ENCODE assay signal across 1 cellular context in the genomic region with DNA sequence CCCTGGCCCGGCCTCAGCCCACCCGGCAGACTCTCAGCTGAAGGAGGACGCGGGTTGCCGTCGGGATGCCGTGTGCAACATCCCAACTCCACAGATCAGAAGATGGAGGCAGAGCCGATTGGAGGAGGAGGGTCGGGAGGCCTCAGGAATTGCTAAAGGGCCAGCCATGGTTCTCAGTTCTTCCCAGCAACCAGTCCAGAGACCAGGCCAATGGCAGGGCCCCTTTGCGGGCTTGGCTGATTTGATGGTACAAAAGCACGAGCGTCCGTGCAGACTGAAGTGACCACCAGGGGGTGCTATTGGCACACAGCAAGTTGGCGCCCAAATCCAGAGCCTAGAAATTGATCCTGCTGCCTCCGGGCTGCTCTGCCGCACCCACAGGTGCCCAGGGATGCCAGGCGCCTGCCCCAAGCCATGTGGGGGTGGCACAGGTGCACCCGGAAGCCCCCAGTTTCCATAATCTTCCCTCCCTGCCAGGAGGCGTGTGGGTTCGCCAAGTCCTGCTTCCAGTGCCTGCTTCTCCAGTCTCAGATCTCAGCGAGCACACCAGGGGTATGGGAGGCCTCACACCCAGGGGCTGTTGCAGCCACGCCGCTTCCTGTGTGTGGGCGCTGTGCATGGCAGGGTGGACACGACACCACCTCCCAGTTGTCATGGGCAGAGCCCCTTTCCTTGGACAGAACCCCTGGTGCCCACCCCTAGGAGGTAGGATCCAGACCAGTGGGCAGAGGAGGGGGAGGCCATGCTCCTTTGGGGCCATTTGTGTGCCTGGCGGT.
TF ChIP-seq lines count a peak whose summit lies in the region.

No MANE protein-coding gene starts in this region.

TF ChIP-seq in HepG2, 621 proteins besides CTCF, POLR2A, EP300 and RAD21 (continued from another document and continues in another):
- TF ChIP-seq, protein P1, sequence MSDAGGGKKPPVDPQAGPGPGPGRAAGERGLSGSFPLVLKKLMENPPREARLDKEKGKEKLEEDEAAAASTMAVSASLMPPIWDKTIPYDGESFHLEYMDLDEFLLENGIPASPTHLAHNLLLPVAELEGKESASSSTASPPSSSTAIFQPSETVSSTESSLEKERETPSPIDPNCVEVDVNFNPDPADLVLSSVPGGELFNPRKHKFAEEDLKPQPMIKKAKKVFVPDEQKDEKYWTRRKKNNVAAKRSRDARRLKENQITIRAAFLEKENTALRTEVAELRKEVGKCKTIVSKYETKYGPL (CRISPR knock-in tag; IDR thresholded peaks at IDR 0.05) = no peak
- TF ChIP-seq ZNF672 (CRISPR knock-in tag; IDR thresholded peaks at IDR 0.05) (no peak), ATAD3A (CRISPR knock-in tag; IDR thresholded peaks at IDR 0.05) (no peak), SIX1 (CRISPR knock-in tag; IDR thresholded peaks at IDR 0.05; ENCODE audit: borderline replicate concordance) (peak; percentile 38; the same call in 1 of the 2 replicates), NR2F6 (IDR thresholded peaks at IDR 0.05) (no peak), NR2F6 (CRISPR knock-in tag; IDR thresholded peaks at IDR 0.05) (peak; percentile 34; the same call in 1 of the 2 replicates), SIX4 (CRISPR knock-in tag; IDR thresholded peaks at IDR 0.05) (no peak), HDAC1 (CRISPR knock-in tag; IDR thresholded peaks at IDR 0.05) (peak; percentile 72; the same call in 1 of the 2 replicates), MAZ (IDR thresholded peaks at IDR 0.05; ENCODE audit: borderline replicate concordance, low read depth, low read length) (no peak), MAZ (CRISPR knock-in tag; IDR thresholded peaks at IDR 0.05; ENCODE audit: low read depth) (no peak), SNAI1 (CRISPR knock-in tag; IDR thresholded peaks at IDR 0.05; ENCODE audit: borderline replicate concordance) (0 out of 2 replicates have a peak, but pooled peaks have one; percentile 7), TEAD3 (CRISPR knock-in tag; optimal IDR thresholded peaks at IDR 0.05; ENCODE audit: borderline replicate concordance) (peak; percentile 26), HMG20B (CRISPR knock-in tag; conservative IDR thresholded peaks at IDR 0.05) (no peak), RXRA (CRISPR knock-in tag; IDR thresholded peaks at IDR 0.05) (peak; percentile 18; the same call in 1 of the 2 replicates), SIN3B (IDR thresholded peaks at IDR 0.05; ENCODE audit: low read length) (peak; percentile 47; the same call in 1 of the 2 replicates), ASH2L (IDR thresholded peaks at IDR 0.05; ENCODE audit: insufficient read length, low read depth, low read length) (no peak), ZNF143 (CRISPR knock-in tag; IDR thresholded peaks at IDR 0.05) (no peak), KDM5B (CRISPR knock-in tag; IDR thresholded peaks at IDR 0.05; ENCODE audit: borderline replicate concordance) (peak; percentile 87; the same call in 1 of the 2 replicates), GTF3A (CRISPR knock-in tag; conservative IDR thresholded peaks at IDR 0.05) (no peak; the same call in 1 of the 2 replicates), MYNN (CRISPR knock-in tag; IDR thresholded peaks at IDR 0.05; ENCODE audit: low read depth) (no peak), ZFP90 (CRISPR knock-in tag; IDR thresholded peaks at IDR 0.05; ENCODE audit: borderline replicate concordance) (no peak), ZNF34 (CRISPR knock-in tag; IDR thresholded peaks at IDR 0.05; ENCODE audit: borderline replicate concordance) (no peak), GPN1 (CRISPR knock-in tag; IDR thresholded peaks at IDR 0.05; ENCODE audit: borderline replicate concordance) (0 out of 2 replicates have a peak, but pooled peaks have one; percentile 54), ZNF615 (CRISPR knock-in tag; IDR thresholded peaks at IDR 0.05; ENCODE audit: borderline replicate concordance) (no peak), DMAP1 (CRISPR knock-in tag; IDR thresholded peaks at IDR 0.05) (no peak), SATB2 (CRISPR knock-in tag; IDR thresholded peaks at IDR 0.05) (no peak), ZNF598 (CRISPR knock-in tag; IDR thresholded peaks at IDR 0.05; ENCODE audit: borderline replicate concordance) (no peak; the same call in 1 of the 2 replicates), HOXA5 (CRISPR knock-in tag; IDR thresholded peaks at IDR 0.05) (peak; percentile 51; the same call in 1 of the 2 replicates), KDM1A (CRISPR knock-in tag; IDR thresholded peaks at IDR 0.05) (no peak; the same call in 1 of the 2 replicates), RBM22 (optimal IDR thresholded peaks at IDR 0.05; ENCODE audit: low read length) (no peak), ZNF563 (CRISPR knock-in tag; IDR thresholded peaks at IDR 0.05) (peak; percentile 34; the same call in 1 of the 2 replicates), SMC3 (IDR thresholded peaks at IDR 0.05; ENCODE audit: low read length) (peak; percentile 95), ZNF670 (CRISPR knock-in tag; IDR thresholded peaks at IDR 0.05; ENCODE audit: borderline replicate concordance) (peak; percentile 86; the same call in 1 of the 2 replicates), NCOA1 (CRISPR knock-in tag; IDR thresholded peaks at IDR 0.05) (peak; percentile 77)
- TF ChIP-seq, protein P2, sequence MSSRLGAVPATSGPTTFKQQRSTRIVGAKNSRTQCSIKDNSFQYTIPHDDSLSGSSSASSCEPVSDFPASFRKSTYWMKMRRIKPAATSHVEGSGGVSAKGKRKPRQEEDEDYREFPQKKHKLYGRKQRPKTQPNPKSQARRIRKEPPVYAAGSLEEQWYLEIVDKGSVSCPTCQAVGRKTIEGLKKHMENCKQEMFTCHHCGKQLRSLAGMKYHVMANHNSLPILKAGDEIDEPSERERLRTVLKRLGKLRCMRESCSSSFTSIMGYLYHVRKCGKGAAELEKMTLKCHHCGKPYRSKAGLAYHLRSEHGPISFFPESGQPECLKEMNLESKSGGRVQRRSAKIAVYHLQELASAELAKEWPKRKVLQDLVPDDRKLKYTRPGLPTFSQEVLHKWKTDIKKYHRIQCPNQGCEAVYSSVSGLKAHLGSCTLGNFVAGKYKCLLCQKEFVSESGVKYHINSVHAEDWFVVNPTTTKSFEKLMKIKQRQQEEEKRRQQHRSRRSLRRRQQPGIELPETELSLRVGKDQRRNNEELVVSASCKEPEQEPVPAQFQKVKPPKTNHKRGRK (CRISPR knock-in tag; IDR thresholded peaks at IDR 0.05) = no peak; the same call in 1 of the 2 replicates
- TF ChIP-seq, protein P3, sequence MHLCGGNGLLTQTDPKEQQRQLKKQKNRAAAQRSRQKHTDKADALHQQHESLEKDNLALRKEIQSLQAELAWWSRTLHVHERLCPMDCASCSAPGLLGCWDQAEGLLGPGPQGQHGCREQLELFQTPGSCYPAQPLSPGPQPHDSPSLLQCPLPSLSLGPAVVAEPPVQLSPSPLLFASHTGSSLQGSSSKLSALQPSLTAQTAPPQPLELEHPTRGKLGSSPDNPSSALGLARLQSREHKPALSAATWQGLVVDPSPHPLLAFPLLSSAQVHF (CRISPR knock-in tag; IDR thresholded peaks at IDR 0.05) = no peak
- TF ChIP-seq, protein P4, sequence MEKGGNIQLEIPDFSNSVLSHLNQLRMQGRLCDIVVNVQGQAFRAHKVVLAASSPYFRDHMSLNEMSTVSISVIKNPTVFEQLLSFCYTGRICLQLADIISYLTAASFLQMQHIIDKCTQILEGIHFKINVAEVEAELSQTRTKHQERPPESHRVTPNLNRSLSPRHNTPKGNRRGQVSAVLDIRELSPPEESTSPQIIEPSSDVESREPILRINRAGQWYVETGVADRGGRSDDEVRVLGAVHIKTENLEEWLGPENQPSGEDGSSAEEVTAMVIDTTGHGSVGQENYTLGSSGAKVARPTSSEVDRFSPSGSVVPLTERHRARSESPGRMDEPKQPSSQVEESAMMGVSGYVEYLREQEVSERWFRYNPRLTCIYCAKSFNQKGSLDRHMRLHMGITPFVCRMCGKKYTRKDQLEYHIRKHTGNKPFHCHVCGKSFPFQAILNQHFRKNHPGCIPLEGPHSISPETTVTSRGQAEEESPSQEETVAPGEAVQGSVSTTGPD (CRISPR knock-in tag; IDR thresholded peaks at IDR 0.05) = no peak; the same call in 1 of the 2 replicates
- TF ChIP-seq, protein P5, sequence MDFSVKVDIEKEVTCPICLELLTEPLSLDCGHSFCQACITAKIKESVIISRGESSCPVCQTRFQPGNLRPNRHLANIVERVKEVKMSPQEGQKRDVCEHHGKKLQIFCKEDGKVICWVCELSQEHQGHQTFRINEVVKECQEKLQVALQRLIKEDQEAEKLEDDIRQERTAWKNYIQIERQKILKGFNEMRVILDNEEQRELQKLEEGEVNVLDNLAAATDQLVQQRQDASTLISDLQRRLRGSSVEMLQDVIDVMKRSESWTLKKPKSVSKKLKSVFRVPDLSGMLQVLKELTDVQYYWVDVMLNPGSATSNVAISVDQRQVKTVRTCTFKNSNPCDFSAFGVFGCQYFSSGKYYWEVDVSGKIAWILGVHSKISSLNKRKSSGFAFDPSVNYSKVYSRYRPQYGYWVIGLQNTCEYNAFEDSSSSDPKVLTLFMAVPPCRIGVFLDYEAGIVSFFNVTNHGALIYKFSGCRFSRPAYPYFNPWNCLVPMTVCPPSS (IDR thresholded peaks at IDR 0.05) = no peak
- TF ChIP-seq, protein P6, sequence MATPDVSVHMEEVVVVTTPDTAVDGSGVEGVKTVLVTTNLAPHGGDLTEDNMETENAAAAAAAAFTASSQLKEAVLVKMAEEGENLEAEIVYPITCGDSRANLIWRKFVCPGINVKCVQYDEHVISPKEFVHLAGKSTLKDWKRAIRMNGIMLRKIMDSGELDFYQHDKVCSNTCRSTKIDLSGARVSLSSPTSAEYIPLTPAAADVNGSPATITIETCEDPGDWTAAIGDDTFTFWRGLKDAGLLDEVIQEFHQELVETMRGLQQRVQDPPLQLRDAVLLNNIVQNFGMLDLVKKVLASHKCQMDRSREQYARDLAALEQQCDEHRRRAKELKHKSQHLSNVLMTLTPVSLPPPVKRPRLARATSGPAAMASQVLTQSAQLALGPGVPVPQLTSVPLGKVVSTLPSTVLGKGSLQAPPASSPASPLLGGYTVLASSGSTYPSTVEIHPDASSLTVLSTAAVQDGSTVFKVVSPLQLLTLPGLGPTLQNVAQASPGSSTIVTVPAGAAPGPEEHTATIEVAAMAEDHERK (CRISPR knock-in tag; IDR thresholded peaks at IDR 0.05; ENCODE audit: low read depth) = no peak
- TF ChIP-seq, protein P7, sequence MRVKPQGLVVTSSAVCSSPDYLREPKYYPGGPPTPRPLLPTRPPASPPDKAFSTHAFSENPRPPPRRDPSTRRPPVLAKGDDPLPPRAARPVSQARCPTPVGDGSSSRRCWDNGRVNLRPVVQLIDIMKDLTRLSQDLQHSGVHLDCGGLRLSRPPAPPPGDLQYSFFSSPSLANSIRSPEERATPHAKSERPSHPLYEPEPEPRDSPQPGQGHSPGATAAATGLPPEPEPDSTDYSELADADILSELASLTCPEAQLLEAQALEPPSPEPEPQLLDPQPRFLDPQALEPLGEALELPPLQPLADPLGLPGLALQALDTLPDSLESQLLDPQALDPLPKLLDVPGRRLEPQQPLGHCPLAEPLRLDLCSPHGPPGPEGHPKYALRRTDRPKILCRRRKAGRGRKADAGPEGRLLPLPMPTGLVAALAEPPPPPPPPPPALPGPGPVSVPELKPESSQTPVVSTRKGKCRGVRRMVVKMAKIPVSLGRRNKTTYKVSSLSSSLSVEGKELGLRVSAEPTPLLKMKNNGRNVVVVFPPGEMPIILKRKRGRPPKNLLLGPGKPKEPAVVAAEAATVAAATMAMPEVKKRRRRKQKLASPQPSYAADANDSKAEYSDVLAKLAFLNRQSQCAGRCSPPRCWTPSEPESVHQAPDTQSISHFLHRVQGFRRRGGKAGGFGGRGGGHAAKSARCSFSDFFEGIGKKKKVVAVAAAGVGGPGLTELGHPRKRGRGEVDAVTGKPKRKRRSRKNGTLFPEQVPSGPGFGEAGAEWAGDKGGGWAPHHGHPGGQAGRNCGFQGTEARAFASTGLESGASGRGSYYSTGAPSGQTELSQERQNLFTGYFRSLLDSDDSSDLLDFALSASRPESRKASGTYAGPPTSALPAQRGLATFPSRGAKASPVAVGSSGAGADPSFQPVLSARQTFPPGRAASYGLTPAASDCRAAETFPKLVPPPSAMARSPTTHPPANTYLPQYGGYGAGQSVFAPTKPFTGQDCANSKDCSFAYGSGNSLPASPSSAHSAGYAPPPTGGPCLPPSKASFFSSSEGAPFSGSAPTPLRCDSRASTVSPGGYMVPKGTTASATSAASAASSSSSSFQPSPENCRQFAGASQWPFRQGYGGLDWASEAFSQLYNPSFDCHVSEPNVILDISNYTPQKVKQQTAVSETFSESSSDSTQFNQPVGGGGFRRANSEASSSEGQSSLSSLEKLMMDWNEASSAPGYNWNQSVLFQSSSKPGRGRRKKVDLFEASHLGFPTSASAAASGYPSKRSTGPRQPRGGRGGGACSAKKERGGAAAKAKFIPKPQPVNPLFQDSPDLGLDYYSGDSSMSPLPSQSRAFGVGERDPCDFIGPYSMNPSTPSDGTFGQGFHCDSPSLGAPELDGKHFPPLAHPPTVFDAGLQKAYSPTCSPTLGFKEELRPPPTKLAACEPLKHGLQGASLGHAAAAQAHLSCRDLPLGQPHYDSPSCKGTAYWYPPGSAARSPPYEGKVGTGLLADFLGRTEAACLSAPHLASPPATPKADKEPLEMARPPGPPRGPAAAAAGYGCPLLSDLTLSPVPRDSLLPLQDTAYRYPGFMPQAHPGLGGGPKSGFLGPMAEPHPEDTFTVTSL (CRISPR knock-in tag; IDR thresholded peaks at IDR 0.05; ENCODE audit: borderline replicate concordance) = peak; percentile 82; the same call in 1 of the 2 replicates
- TF ChIP-seq, protein P8, sequence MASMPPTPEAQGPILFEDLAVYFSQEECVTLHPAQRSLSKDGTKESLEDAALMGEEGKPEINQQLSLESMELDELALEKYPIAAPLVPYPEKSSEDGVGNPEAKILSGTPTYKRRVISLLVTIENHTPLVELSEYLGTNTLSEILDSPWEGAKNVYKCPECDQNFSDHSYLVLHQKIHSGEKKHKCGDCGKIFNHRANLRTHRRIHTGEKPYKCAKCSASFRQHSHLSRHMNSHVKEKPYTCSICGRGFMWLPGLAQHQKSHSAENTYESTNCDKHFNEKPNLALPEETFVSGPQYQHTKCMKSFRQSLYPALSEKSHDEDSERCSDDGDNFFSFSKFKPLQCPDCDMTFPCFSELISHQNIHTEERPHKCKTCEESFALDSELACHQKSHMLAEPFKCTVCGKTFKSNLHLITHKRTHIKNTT (CRISPR knock-in tag; IDR thresholded peaks at IDR 0.05) = no peak
- TF ChIP-seq, protein P9, sequence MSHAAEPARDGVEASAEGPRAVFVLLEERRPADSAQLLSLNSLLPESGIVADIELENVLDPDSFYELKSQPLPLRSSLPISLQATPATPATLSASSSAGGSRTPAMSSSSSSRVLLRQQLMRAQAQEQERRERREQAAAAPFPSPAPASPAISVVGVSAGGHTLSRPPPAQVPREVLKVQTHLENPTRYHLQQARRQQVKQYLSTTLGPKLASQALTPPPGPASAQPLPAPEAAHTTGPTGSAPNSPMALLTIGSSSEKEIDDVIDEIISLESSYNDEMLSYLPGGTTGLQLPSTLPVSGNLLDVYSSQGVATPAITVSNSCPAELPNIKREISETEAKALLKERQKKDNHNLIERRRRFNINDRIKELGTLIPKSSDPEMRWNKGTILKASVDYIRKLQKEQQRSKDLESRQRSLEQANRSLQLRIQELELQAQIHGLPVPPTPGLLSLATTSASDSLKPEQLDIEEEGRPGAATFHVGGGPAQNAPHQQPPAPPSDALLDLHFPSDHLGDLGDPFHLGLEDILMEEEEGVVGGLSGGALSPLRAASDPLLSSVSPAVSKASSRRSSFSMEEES (CRISPR knock-in tag; IDR thresholded peaks at IDR 0.05) = peak; percentile 74
